ENCODE assay signal across 2 cellular contexts in genomic region chr1:1230656-1231399, GRCh38.
TF ChIP-seq lines count a peak whose summit lies in the region.

No MANE protein-coding gene starts in this region.

TF ChIP-seq in GM23338, 12 proteins besides CTCF, POLR2A, EP300 and RAD21 (continued from another document):
- TF ChIP-seq ZNF462 (CRISPR knock-in tag; IDR thresholded peaks at IDR 0.05) (no peak), ZNF331 (CRISPR knock-in tag; IDR thresholded peaks at IDR 0.05; ENCODE audit: low read depth) (no peak)
TF ChIP-seq in GM23338: peak in this region for 0.

TF ChIP-seq in SK-N-SH, 30 proteins besides CTCF, POLR2A, EP300 and RAD21 (continued from another document):
- TF ChIP-seq USF2 (IDR thresholded peaks at IDR 0.05; ENCODE audit: borderline replicate concordance, low read depth, low read length) (no peak), CHD2 (IDR thresholded peaks at IDR 0.05; ENCODE audit: low read length, partially characterized antibody) (no peak)
